ENCODE assay signal across 25 cellular contexts in the genomic region with DNA sequence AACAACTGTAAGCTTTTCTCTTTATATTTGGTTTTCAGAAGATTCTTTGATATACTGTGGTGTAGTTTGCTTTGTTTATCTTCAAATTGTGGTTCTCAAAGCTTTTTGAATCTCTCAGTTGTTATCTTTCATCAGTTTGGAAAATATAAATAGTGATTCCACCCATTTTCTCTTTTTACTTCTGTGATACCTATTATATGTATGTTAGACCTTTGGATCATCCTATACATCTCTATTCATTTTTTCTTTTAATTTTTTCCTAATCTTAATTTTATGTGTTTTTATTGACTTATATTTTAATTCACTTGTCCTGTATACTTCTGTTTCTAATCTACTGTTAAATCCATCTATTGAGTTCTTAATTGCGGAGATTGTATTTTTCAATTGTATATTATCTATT.
DNase-seq lines count a peak whose midpoint lies in the region; ATAC-seq, FAIRE-seq and TF ChIP-seq lines count a peak whose summit lies in the region.
"Had no signal": no experiment of that assay in that cellular context is flagged by ENCODE, and none has a peak within 500 bp of the region (broad histone marks: within the 10 kb centered on the region; RNA-seq: fewer than 3 reads in every experiment).

No MANE protein-coding gene starts in this region.

- H2AFZ ChIP-seq in GM23248: no peak overlapping the region

- no peaks in the 10 kb centered on the region for H4K20me1 ChIP-seq in GM23248 (ENCODE audit: insufficient read depth)
- H4K20me1 ChIP-seq: BLaER1 treated with 17β-estradiol and CSF1 and Interleukin-3, amounts not matched to agents 10 nM and 100 nM had no signal

- H3K27ac ChIP-seq in GM23248 (no peak overlapping the region), pancreas (no peak overlapping the region)
- H3K27ac ChIP-seq: 22Rv1; A549; BLaER1 treated with 17β-estradiol and CSF1 and Interleukin-3, amounts not matched to agents 10 nM and 100 nM; C4-2B had no signal

- peaks cover 22% of the 10 kb centered on the region for H3F3A ChIP-seq in GM23248 (ENCODE audit: insufficient read depth)

- H3K36me3 ChIP-seq in GM23248 (ENCODE audit: low read depth) (no peaks in the 10 kb centered on the region), pancreas (no peaks in the 10 kb centered on the region)
- H3K36me3 ChIP-seq: BLaER1 treated with 17β-estradiol and CSF1 and Interleukin-3, amounts not matched to agents 10 nM and 100 nM had no signal

- no peak for ATAC-seq in pancreas
- ATAC-seq: A549; CD8-positive, alpha-beta T cell had no signal

- intact Hi-C loops in pancreas (cut with DNase I): no loop called here

- H3K4me3 ChIP-seq in GM23248 (no peak overlapping the region), pancreas (no peak overlapping the region)
- H3K4me3 ChIP-seq: A549; BLaER1 treated with 17β-estradiol and CSF1 and Interleukin-3, amounts not matched to agents 10 nM and 100 nM had no signal

- H3K27me3 ChIP-seq in GM23248 (replicated peaks; ENCODE audit: insufficient read depth): no peaks in the 10 kb centered on the region
- H3K27me3 ChIP-seq in pancreas: no peaks in the 10 kb centered on the region
- H3K27me3 ChIP-seq: BLaER1 treated with 17β-estradiol and CSF1 and Interleukin-3, amounts not matched to agents 10 nM and 100 nM had no signal

- FAIRE-seq in colon (lab: Jason Lieb, UNC) (peak; percentile 21), pancreas (lab: Jason Lieb, UNC) (peak; percentile 9)
- FAIRE-seq: A549, D721Med, GM12891, GM19239 had no signal

- in situ Hi-C loops in GM23248 (cut with MboI): no loop called here

- no peak overlapping the region for H3K9ac ChIP-seq in GM23248
- H3K9ac ChIP-seq: BLaER1 treated with 17β-estradiol and CSF1 and Interleukin-3, amounts not matched to agents 10 nM and 100 nM had no signal

- peak; percentile 20 for DNase-seq in GM23248
- DNase-seq in OCI-M1 (lab: John Stamatoyannopoulos, UW): peak; percentile 2
- DNase-seq in pancreas: no peak
- DNase-seq in T1000 (lab: John Stamatoyannopoulos, UW): no peak
- DNase-seq in activated CD4-positive, alpha-beta T cell treated with anti-CD3 and anti-CD28 coated beads, Interleukin-2, amount 50 U/mL, for 4 hours: no peak
- no peak for DNase-seq in SHP77 (lab: John Stamatoyannopoulos, UW)
- no peak for DNase-seq in DMS153 (lab: John Stamatoyannopoulos, UW)
- DNase-seq: AML-193; Caco-2; Calu3; CD4-positive, alpha-beta T cell; CD8-positive, alpha-beta T cell; DMS53; DMS79; DND-41; EL; GDM1 had no signal

- no peak for TF ChIP-seq CTCF in pancreas (IDR thresholded peaks at IDR 0.05)

- 90 to 100% methylated on average over 1 of the region's 1 CpG for WGBS in GM23248 (ENCODE audit: low coverage in 1 of 2, low lambda C conversion rate in 2 of 2, missing lambda C conversion rate in 2 of 2), 2 experiments
- 93 to 96% methylated on average over 1 of the region's 1 CpG for WGBS in pancreas, 2 donors

- H3K9me3 ChIP-seq in GM23248 (ENCODE audit: low read depth): no peaks in the 10 kb centered on the region
- no peaks in the 10 kb centered on the region for H3K9me3 ChIP-seq in pancreas
- H3K9me3 ChIP-seq: A549 had no signal

- no peaks in the 10 kb centered on the region for H3K9me2 ChIP-seq in GM23248 (ENCODE audit: insufficient read depth)

- H3K4me1 ChIP-seq in GM23248 (ENCODE audit: insufficient read depth) (peaks cover 33% of the 10 kb centered on the region), pancreas (no peaks in the 10 kb centered on the region)
- H3K4me1 ChIP-seq: A549, Caco-2 had no signal

- H3K4me2 ChIP-seq in GM23248 (ENCODE audit: unreplicated experiment): no peak overlapping the region
- H3K4me2 ChIP-seq: A549; BLaER1 treated with 17β-estradiol and CSF1 and Interleukin-3, amounts not matched to agents 10 nM and 100 nM had no signal

- no peaks in the 10 kb centered on the region for H3K79me2 ChIP-seq in GM23248 (ENCODE audit: insufficient read depth)

Comparison
In these comparisons a context has a peak if more than half of its experiments do, and no peak if none do; other contexts are left out.
1. DNase-seq: peak in GM23248 (single experiment) and OCI-M1 (single experiment); none in pancreas (0 of 6), T1000 (single experiment), activated CD4-positive, alpha-beta T cell treated with anti-CD3 and anti-CD28 coated beads, Interleukin-2, amount 50 U/mL, for 4 hours (0 of 2), SHP77 (0 of 2) and DMS153 (single experiment).